12 cellular contexts compared by ENCODE assay signal in the genomic region with DNA sequence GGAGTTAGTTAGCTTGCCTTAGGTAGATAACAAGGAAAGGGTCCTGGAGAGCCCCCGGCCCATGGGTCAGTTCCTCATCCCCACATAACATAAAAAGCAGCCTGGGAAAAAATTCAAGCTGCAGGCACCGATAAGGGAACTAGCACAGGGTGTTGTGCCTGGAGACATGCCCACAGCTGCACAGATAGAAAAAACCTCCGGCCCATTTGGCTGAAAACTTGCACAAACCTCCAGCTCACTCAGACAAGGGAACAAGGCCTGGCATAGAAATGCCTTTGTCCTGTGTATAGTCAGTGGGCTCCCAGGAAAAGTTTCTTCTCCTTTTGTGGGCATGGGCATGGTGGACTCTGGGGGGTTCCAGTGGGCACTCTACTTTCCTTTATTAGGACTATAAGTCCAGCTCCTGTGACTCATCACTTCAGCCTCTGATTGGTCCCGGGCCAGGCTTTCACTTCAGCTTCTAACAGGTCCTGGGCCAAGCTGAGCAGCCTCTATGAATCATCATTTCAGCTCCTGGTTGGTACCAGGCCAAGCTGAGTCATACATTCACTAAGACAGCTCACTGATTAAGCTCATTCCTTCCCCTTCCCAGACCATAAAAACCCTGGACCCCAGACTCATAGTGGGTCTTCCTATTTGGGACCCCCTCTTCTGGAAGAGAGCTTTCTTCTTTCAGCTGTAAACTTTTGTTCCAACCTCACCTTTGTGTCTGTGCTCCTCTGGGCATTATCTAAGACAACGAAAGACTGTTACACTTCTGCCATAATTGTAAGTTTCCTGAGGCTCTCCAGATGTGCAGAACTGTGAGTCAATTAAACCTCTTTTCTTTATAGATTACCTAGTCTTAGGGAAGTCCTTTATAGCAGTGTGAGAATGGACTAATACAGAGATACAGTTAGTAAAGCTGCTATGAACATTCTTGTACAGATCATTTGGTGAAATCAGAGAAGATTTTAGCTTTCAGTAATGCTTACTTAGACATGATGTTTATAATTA.
A peak's percentile ranks its signal among the peaks of the same experiment; 100 is the strongest.
DNase-seq lines count a peak whose midpoint lies in the region; ATAC-seq and TF ChIP-seq lines count a peak whose summit lies in the region.
"Had no signal": no experiment of that assay in that cellular context is flagged by ENCODE, and none has a peak within 500 bp of the region (broad histone marks: within the 10 kb centered on the region; RNA-seq: fewer than 3 reads in every experiment).

No MANE protein-coding gene starts in this region.

- H3K36me3 Mint-ChIP-seq in CD4-positive, alpha-beta T cell (ENCODE audit: low read depth): no peaks in the 10 kb centered on the region
- H3K36me3 Mint-ChIP-seq: activated naive CD4-positive, alpha-beta T cell treated with anti-CD3 and anti-CD28 coated beads, Interleukin-2, amount 50 U/mL, for 24 hours; naive thymus-derived CD4-positive, alpha-beta T cell had no signal

- no peak for TF ChIP-seq EP300 in upper lobe of left lung (IDR thresholded peaks at IDR 0.05)

- H3K4me3 ChIP-seq in brain microvascular endothelial cell (ENCODE audit: low read depth, low read length) (no peak overlapping the region), upper lobe of left lung (no peak overlapping the region)
- H3K4me3 ChIP-seq: BLaER1 treated with 17β-estradiol and CSF1 and Interleukin-3, amounts not matched to agents 10 nM and 100 nM had no signal

- TF ChIP-seq POLR2A in upper lobe of left lung (IDR thresholded peaks at IDR 0.05): no peak

- POLR2A ChIA-PET in CD4-positive, alpha-beta T cell (lab: Charles Lee): no interaction called here

- no peaks in the 10 kb centered on the region for H3K27me3 Mint-ChIP-seq in CD4-positive, alpha-beta T cell
- H3K27me3 Mint-ChIP-seq: activated naive CD4-positive, alpha-beta T cell treated with anti-CD3 and anti-CD28 coated beads, Interleukin-2, amount 50 U/mL, for 24 hours; naive thymus-derived CD4-positive, alpha-beta T cell had no signal

- H3K27me3 ChIP-seq in brain microvascular endothelial cell (replicated peaks) (no peaks in the 10 kb centered on the region), upper lobe of left lung (no peaks in the 10 kb centered on the region)
- H3K27me3 ChIP-seq in CD4-positive, alpha-beta T cell (ENCODE audit: control insufficient read depth, insufficient read depth, low read length): no peaks in the 10 kb centered on the region
- H3K27me3 ChIP-seq: BLaER1 treated with 17β-estradiol and CSF1 and Interleukin-3, amounts not matched to agents 10 nM and 100 nM had no signal

- H3K4me1 Mint-ChIP-seq in CD4-positive, alpha-beta T cell (ENCODE audit: low read depth): no peaks in the 10 kb centered on the region
- H3K4me1 Mint-ChIP-seq: activated naive CD4-positive, alpha-beta T cell treated with anti-CD3 and anti-CD28 coated beads, Interleukin-2, amount 50 U/mL, for 24 hours; naive thymus-derived CD4-positive, alpha-beta T cell had no signal

- H3K36me3 ChIP-seq in brain microvascular endothelial cell (replicated peaks): no peaks in the 10 kb centered on the region
- no peaks in the 10 kb centered on the region for H3K36me3 ChIP-seq in upper lobe of left lung
- H3K36me3 ChIP-seq: BLaER1 treated with 17β-estradiol and CSF1 and Interleukin-3, amounts not matched to agents 10 nM and 100 nM had no signal

- 66 to 78% methylated on average over 4 to 5 of the region's 5 CpGs for WGBS in upper lobe of left lung, 2 donors

- H3K9me3 ChIP-seq in upper lobe of left lung: no peaks in the 10 kb centered on the region
- H3K9me3 ChIP-seq in CD4-positive, alpha-beta T cell (ENCODE audit: control insufficient read depth, low read length): no peaks in the 10 kb centered on the region

- H3K4me3 Mint-ChIP-seq in CD4-positive, alpha-beta T cell: no peak overlapping the region
- H3K4me3 Mint-ChIP-seq: activated naive CD4-positive, alpha-beta T cell treated with anti-CD3 and anti-CD28 coated beads, Interleukin-2, amount 50 U/mL, for 24 hours; naive thymus-derived CD4-positive, alpha-beta T cell had no signal

- intact Hi-C loops in CD4-positive, alpha-beta T cell (cut with DNase I, micrococcal nuclease): no loop called here

- no peak overlapping the region for H3K27ac Mint-ChIP-seq in CD4-positive, alpha-beta T cell
- H3K27ac Mint-ChIP-seq: activated naive CD4-positive, alpha-beta T cell treated with anti-CD3 and anti-CD28 coated beads, Interleukin-2, amount 50 U/mL, for 24 hours; naive thymus-derived CD4-positive, alpha-beta T cell had no signal

- H3K27ac ChIP-seq in brain microvascular endothelial cell (peak overlapping the region; percentile 36), upper lobe of left lung (no peak overlapping the region)
- no peak overlapping the region for H3K27ac ChIP-seq in CD4-positive, alpha-beta T cell (ENCODE audit: low read depth, low read length)
- H3K27ac ChIP-seq: BLaER1 treated with 17β-estradiol and CSF1 and Interleukin-3, amounts not matched to agents 10 nM and 100 nM had no signal

- CTCF ChIA-PET in CD4-positive, alpha-beta T cell (lab: Charles Lee): interaction anchor here (0.6 kb wide), 1 partner anchor 184 kb away, joined by 3 read pairs; no protein-coding TSS in a partner anchor

- in situ Hi-C loops in brain microvascular endothelial cell (cut with HindIII; ENCODE audit: low pct_ligation_motif_present, low sequenced_read_pairs): no loop called here

- TF ChIP-seq CTCF in brain microvascular endothelial cell (IDR thresholded peaks at IDR 0.05; ENCODE audit: low read depth, low read length, missing control alignments): no peak
- TF ChIP-seq CTCF in upper lobe of left lung (IDR thresholded peaks at IDR 0.05): no peak
- no peak for TF ChIP-seq CTCF in CD4-positive, alpha-beta T cell (IDR thresholded peaks at IDR 0.05)

- DNase-seq in SIG-M5 treated with dmso at 0.1 percent for 504 hours (lab: John Stamatoyannopoulos, UW; ENCODE audit: unreplicated experiment): peak; percentile 20
- DNase-seq in SIG-M5 (lab: John Stamatoyannopoulos, UW): no peak
- DNase-seq in brain microvascular endothelial cell: peak; percentile 100
- DNase-seq in kidney glomerular epithelial cell (lab: John Stamatoyannopoulos, UW): peak; percentile 96
- DNase-seq in upper lobe of left lung: peak in 1 of 2 donors; percentile 65
- no peak for DNase-seq in CD4-positive, alpha-beta T cell
- DNase-seq in HuH-7.5 (ENCODE audit: low spot score): no peak
- DNase-seq: naive thymus-derived CD4-positive, alpha-beta T cell; NCI-H82 had no signal

- H3K9me3 Mint-ChIP-seq in CD4-positive, alpha-beta T cell: no peaks in the 10 kb centered on the region

- H3K4me1 ChIP-seq in upper lobe of left lung: no peaks in the 10 kb centered on the region

- ATAC-seq in upper lobe of left lung (ENCODE audit: low FRiP score in 2 of 2) (peak; percentile 73 to 88), HG02798 (IDR thresholded peaks at IDR 0.05; ENCODE audit: poor library complexity, unreplicated experiment) (no peak)
- no peak for ATAC-seq in CD4-positive, alpha-beta T cell (ENCODE audit: poor library complexity)
- ATAC-seq: naive thymus-derived CD4-positive, alpha-beta T cell had no signal

Comparison
In these comparisons a context has a peak if more than half of its experiments do, and no peak if none do; other contexts are left out.
1. DNase-seq: peak in SIG-M5 treated with dmso at 0.1 percent for 504 hours (single experiment), brain microvascular endothelial cell (single experiment) and kidney glomerular epithelial cell (single experiment); none in SIG-M5 (single experiment), CD4-positive, alpha-beta T cell (0 of 10) and HuH-7.5 (single experiment).
2. ATAC-seq: peak in upper lobe of left lung (2 of 2); none in HG02798 (single experiment) and CD4-positive, alpha-beta T cell (single experiment).